Comparison of ENCODE assay signal across 12 cellular contexts in genomic region chr1:151621351-151621750, GRCh38. TPM values are rescaled to one million over a fixed set of nuclear protein-coding genes. Genes with fewer than 3 reads are reported as not detected.
DNase-seq lines count a peak whose midpoint lies in the region; ATAC-seq and TF ChIP-seq lines count a peak whose summit lies in the region.
"Had no signal": no experiment of that assay in that cellular context is flagged by ENCODE, and none has a peak within 500 bp of the region (broad histone marks: within the 10 kb centered on the region; RNA-seq: fewer than 3 reads in every experiment).

No MANE protein-coding gene starts in this region.

- H3K79me2 ChIP-seq in parathyroid adenoma: peaks cover 9% of the 10 kb centered on the region

- no peak overlapping the region for H3K4me2 ChIP-seq in parathyroid adenoma (ENCODE audit: low read length)

- H3K27me3 ChIP-seq in parathyroid adenoma (ENCODE audit: control insufficient read depth, insufficient read depth, low read length) (no peaks in the 10 kb centered on the region), MG63 (no peaks in the 10 kb centered on the region)

- H3K27ac ChIP-seq in parathyroid adenoma: peak overlapping the region; percentile 49

- peaks cover 5% of the 10 kb centered on the region for H3K4me1 ChIP-seq in parathyroid adenoma

- peak overlapping the region; percentile 86 for H3K27ac Mint-ChIP-seq in T-helper 17 cell

- H3K27me3 Mint-ChIP-seq in T-helper 17 cell: no peaks in the 10 kb centered on the region

- DNase-seq in Ammon's horn (ENCODE audit: low spot score) (peak; percentile 59), T-helper 17 cell (no peak), Right ventricle myocardium superior (no peak), MG63 (no peak), NCI-H345 treated with DMSO at 0.1 percent for 48 hours (lab: John Stamatoyannopoulos, UW; ENCODE audit: unreplicated experiment) (no peak), SW 1271 (lab: John Stamatoyannopoulos, UW) (no peak)
- DNase-seq: NCI-H187, occipital lobe, T-helper 9 cell had no signal

- no peaks in the 10 kb centered on the region for H3K36me3 Mint-ChIP-seq in T-helper 17 cell (ENCODE audit: low read depth)

- TF ChIP-seq CTCF in parathyroid adenoma (IDR thresholded peaks at IDR 0.05): no peak

- ATAC-seq in T-helper 17 cell: no peak
- peak; percentile 68 for ATAC-seq in Right ventricle myocardium superior (ENCODE audit: poor library complexity)
- ATAC-seq in HG03135 (IDR thresholded peaks at IDR 0.05; ENCODE audit: unreplicated experiment): no peak
- ATAC-seq: esophagus mucosa had no signal

- H3K36me3 ChIP-seq in parathyroid adenoma (ENCODE audit: control insufficient read depth, insufficient read depth, low read length) (no peaks in the 10 kb centered on the region), MG63 (0 out of 2 replicates have a peak, but pooled peaks cover 2% of the 10 kb centered on the region)

- intact Hi-C loops in Right ventricle myocardium superior (cut with DNase I): no loop called here

- no peak overlapping the region for H3K4me3 Mint-ChIP-seq in T-helper 17 cell

- H3K4me3 ChIP-seq in parathyroid adenoma (ENCODE audit: low read depth, low read length): no peak overlapping the region
- no peak overlapping the region for H3K4me3 ChIP-seq in MG63

- peaks cover 18% of the 10 kb centered on the region for H3K4me1 Mint-ChIP-seq in T-helper 17 cell

- H2AFZ ChIP-seq in parathyroid adenoma: no peak overlapping the region

- H3K9me3 ChIP-seq in T-helper 17 cell (ENCODE audit: control insufficient read depth, low read length, poor library complexity, severe bottlenecking) (no peaks in the 10 kb centered on the region), parathyroid adenoma (ENCODE audit: control insufficient read depth, low read length) (no peaks in the 10 kb centered on the region), MG63 (no peaks in the 10 kb centered on the region)

- H3K9ac ChIP-seq in parathyroid adenoma: no peak overlapping the region

RNA-seq across cellular contexts. Expression of gene SNX27, which starts 9.5 kb away (rescaled TPM):
- total RNA-seq in T-helper 17 cell (10 to 100 TPM; 19.6 to 22.8 TPM), Right ventricle myocardium superior (30.4 TPM)
- 17.1 and 44.5 TPM in 2 replicates for total RNA-seq in MG63 (2014; rRNA removed; shearing (Covaris generic); ENCODE audit: low replicate concordance)
